In the genomic region with DNA sequence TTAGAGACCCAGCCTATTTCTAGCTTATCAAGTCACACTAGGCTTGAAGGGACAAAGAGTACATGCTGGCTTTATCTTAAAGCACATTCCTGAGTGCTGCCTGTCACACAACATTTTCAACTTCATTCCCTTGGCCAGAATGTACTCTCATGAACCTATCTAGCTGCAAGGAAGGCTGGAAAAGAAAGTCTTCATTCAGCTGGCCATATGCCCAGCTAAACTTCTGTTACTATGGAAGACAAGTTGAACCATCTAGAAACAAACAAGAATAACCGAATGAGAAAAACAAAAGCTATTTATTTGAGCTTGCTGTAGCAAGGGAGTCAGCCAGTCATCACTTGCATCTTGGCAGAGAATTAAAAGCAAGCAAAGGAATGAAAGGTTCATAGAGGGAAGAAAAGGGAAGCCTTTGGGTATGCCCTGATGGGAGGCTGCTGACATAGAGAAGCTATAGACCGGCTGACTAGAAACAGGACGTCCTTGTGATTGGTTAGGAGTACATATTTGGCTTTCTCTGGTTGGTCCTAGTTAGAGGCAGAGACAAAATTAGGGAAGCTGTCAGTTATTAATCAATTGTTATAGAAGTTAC, we compare ENCODE assay signal across 1 cellular context.
TF ChIP-seq lines count a peak whose summit lies in the region.

No MANE protein-coding gene starts in this region.

TF ChIP-seq in K562, 482 proteins besides CTCF, POLR2A, EP300 and RAD21 (continued from another document and continues in another):
- peak; percentile 60 for TF ChIP-seq TEAD4 (IDR thresholded peaks at IDR 0.05; ENCODE audit: low read length)
- TF ChIP-seq TEAD4 (CRISPR knock-in tag; IDR thresholded peaks at IDR 0.05; ENCODE audit: borderline replicate concordance), result no peak
- no peak for TF ChIP-seq CHD4 (IDR thresholded peaks at IDR 0.05; ENCODE audit: insufficient read depth, insufficient replicate concordance, low read depth, low read length, poor library complexity, severe bottlenecking)
- no peak for TF ChIP-seq ZNF79 (CRISPR knock-in tag; IDR thresholded peaks at IDR 0.05; ENCODE audit: low read depth)
- TF ChIP-seq SOX6 (IDR thresholded peaks at IDR 0.05), result 0 out of 2 replicates have a peak, but pooled peaks have one; percentile 29
- no peak for TF ChIP-seq HMG20B (CRISPR knock-in tag; IDR thresholded peaks at IDR 0.05)
- TF ChIP-seq GTF2E2 (tag; IDR thresholded peaks at IDR 0.05), result no peak
- TF ChIP-seq MEIS2 (IDR thresholded peaks at IDR 0.05; ENCODE audit: partially characterized antibody), result peak; percentile 23
- TF ChIP-seq, protein P1, sequence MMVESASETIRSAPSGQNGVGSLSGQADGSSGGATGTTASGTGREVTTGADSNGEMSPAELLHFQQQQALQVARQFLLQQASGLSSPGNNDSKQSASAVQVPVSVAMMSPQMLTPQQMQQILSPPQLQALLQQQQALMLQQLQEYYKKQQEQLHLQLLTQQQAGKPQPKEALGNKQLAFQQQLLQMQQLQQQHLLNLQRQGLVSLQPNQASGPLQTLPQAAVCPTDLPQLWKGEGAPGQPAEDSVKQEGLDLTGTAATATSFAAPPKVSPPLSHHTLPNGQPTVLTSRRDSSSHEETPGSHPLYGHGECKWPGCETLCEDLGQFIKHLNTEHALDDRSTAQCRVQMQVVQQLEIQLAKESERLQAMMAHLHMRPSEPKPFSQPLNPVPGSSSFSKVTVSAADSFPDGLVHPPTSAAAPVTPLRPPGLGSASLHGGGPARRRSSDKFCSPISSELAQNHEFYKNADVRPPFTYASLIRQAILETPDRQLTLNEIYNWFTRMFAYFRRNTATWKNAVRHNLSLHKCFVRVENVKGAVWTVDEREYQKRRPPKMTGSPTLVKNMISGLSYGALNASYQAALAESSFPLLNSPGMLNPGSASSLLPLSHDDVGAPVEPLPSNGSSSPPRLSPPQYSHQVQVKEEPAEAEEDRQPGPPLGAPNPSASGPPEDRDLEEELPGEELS (CRISPR knock-in tag; IDR thresholded peaks at IDR 0.05; ENCODE audit: borderline replicate concordance), result no peak
- TF ChIP-seq C11orf30 (IDR thresholded peaks at IDR 0.05; ENCODE audit: low read depth), result no peak
- no peak for TF ChIP-seq MTA3 (IDR thresholded peaks at IDR 0.05; ENCODE audit: borderline replicate concordance)
- TF ChIP-seq, protein P2, sequence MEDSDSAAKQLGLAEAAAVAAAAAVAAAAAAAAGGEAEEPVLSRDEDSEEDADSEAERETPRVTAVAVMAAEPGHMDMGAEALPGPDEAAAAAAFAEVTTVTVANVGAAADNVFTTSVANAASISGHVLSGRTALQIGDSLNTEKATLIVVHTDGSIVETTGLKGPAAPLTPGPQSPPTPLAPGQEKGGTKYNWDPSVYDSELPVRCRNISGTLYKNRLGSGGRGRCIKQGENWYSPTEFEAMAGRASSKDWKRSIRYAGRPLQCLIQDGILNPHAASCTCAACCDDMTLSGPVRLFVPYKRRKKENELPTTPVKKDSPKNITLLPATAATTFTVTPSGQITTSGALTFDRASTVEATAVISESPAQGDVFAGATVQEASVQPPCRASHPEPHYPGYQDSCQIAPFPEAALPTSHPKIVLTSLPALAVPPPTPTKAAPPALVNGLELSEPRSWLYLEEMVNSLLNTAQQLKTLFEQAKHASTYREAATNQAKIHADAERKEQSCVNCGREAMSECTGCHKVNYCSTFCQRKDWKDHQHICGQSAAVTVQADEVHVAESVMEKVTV (CRISPR knock-in tag; IDR thresholded peaks at IDR 0.05), result no peak
- peak; percentile 44 for TF ChIP-seq NFIC (IDR thresholded peaks at IDR 0.05)
- 0 out of 2 replicates have a peak, but pooled peaks have one; percentile 38 for TF ChIP-seq MEF2A (IDR thresholded peaks at IDR 0.05; ENCODE audit: control insufficient read depth, low read depth, low read length)
- TF ChIP-seq, protein P3, sequence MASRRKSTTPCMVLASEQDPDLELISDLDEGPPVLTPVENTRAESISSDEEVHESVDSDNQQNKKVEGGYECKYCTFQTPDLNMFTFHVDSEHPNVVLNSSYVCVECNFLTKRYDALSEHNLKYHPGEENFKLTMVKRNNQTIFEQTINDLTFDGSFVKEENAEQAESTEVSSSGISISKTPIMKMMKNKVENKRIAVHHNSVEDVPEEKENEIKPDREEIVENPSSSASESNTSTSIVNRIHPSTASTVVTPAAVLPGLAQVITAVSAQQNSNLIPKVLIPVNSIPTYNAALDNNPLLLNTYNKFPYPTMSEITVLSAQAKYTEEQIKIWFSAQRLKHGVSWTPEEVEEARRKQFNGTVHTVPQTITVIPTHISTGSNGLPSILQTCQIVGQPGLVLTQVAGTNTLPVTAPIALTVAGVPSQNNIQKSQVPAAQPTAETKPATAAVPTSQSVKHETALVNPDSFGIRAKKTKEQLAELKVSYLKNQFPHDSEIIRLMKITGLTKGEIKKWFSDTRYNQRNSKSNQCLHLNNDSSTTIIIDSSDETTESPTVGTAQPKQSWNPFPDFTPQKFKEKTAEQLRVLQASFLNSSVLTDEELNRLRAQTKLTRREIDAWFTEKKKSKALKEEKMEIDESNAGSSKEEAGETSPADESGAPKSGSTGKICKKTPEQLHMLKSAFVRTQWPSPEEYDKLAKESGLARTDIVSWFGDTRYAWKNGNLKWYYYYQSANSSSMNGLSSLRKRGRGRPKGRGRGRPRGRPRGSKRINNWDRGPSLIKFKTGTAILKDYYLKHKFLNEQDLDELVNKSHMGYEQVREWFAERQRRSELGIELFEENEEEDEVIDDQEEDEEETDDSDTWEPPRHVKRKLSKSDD (conservative IDR thresholded peaks at IDR 0.05; ENCODE audit: low read length), result no peak
- no peak for TF ChIP-seq SMARCA5 (IDR thresholded peaks at IDR 0.05)
- no peak for TF ChIP-seq MIER1 (IDR thresholded peaks at IDR 0.05; ENCODE audit: low read depth)
- TF ChIP-seq MAFF (IDR thresholded peaks at IDR 0.05; ENCODE audit: low read length), result no peak
- TF ChIP-seq CBFA2T3 (IDR thresholded peaks at IDR 0.05), result peak; percentile 68
- no peak for TF ChIP-seq BCOR (IDR thresholded peaks at IDR 0.05)
- no peak for TF ChIP-seq TFAM (CRISPR knock-in tag; conservative IDR thresholded peaks at IDR 0.05)
- no peak for TF ChIP-seq MXI1 (IDR thresholded peaks at IDR 0.05; ENCODE audit: low read depth, low read length)
- no peak for TF ChIP-seq RBM34 (IDR thresholded peaks at IDR 0.05; ENCODE audit: borderline replicate concordance, insufficient read depth, low read length)
- no peak for TF ChIP-seq ZNF41 (CRISPR knock-in tag; conservative IDR thresholded peaks at IDR 0.05)
- no peak for TF ChIP-seq STAT5B (CRISPR knock-in tag; IDR thresholded peaks at IDR 0.05)
- no peak for TF ChIP-seq FOSL1 (tag; conservative IDR thresholded peaks at IDR 0.05)
- TF ChIP-seq, protein P4, sequence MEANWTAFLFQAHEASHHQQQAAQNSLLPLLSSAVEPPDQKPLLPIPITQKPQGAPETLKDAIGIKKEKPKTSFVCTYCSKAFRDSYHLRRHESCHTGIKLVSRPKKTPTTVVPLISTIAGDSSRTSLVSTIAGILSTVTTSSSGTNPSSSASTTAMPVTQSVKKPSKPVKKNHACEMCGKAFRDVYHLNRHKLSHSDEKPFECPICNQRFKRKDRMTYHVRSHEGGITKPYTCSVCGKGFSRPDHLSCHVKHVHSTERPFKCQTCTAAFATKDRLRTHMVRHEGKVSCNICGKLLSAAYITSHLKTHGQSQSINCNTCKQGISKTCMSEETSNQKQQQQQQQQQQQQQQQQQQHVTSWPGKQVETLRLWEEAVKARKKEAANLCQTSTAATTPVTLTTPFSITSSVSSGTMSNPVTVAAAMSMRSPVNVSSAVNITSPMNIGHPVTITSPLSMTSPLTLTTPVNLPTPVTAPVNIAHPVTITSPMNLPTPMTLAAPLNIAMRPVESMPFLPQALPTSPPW (CRISPR knock-in tag; IDR thresholded peaks at IDR 0.05), result no peak
- no peak for TF ChIP-seq SUPT5H (IDR thresholded peaks at IDR 0.05)
- TF ChIP-seq MYC (IDR thresholded peaks at IDR 0.05; ENCODE audit: low read depth, low read length), result no peak
- TF ChIP-seq MYC (CRISPR knock-in tag; IDR thresholded peaks at IDR 0.05; ENCODE audit: borderline replicate concordance, low read depth), result no peak
- no peak for TF ChIP-seq MYNN (IDR thresholded peaks at IDR 0.05)
- TF ChIP-seq MYNN (CRISPR knock-in tag; IDR thresholded peaks at IDR 0.05), result no peak
- TF ChIP-seq, protein P5, sequence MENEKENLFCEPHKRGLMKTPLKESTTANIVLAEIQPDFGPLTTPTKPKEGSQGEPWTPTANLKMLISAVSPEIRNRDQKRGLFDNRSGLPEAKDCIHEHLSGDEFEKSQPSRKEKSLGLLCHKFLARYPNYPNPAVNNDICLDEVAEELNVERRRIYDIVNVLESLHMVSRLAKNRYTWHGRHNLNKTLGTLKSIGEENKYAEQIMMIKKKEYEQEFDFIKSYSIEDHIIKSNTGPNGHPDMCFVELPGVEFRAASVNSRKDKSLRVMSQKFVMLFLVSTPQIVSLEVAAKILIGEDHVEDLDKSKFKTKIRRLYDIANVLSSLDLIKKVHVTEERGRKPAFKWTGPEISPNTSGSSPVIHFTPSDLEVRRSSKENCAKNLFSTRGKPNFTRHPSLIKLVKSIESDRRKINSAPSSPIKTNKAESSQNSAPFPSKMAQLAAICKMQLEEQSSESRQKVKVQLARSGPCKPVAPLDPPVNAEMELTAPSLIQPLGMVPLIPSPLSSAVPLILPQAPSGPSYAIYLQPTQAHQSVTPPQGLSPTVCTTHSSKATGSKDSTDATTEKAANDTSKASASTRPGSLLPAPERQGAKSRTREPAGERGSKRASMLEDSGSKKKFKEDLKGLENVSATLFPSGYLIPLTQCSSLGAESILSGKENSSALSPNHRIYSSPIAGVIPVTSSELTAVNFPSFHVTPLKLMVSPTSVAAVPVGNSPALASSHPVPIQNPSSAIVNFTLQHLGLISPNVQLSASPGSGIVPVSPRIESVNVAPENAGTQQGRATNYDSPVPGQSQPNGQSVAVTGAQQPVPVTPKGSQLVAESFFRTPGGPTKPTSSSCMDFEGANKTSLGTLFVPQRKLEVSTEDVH (IDR thresholded peaks at IDR 0.05; ENCODE audit: low read depth, partially characterized antibody), result no peak
- no peak for TF ChIP-seq SIN3A (IDR thresholded peaks at IDR 0.05; ENCODE audit: borderline replicate concordance in 2 of 2, control insufficient read depth in 1 of 2, low read depth in 2 of 2, low read length in 2 of 2)
- no peak for TF ChIP-seq TAF1 (IDR thresholded peaks at IDR 0.05; ENCODE audit: control insufficient read depth, extremely low read depth, insufficient read depth, low read length, severe bottlenecking)
- TF ChIP-seq ZNF12 (CRISPR knock-in tag; IDR thresholded peaks at IDR 0.05), result no peak
- TF ChIP-seq BRD4 (IDR thresholded peaks at IDR 0.05), result no peak
- no peak for TF ChIP-seq CCNT2 (IDR thresholded peaks at IDR 0.05; ENCODE audit: borderline replicate concordance, extremely low read depth, insufficient read length, low read depth, low read length)
- TF ChIP-seq NCOR1 (IDR thresholded peaks at IDR 0.05), result peak; percentile 18; the same call in 1 of the 2 replicates
- no peak for TF ChIP-seq MCM2 (IDR thresholded peaks at IDR 0.05; ENCODE audit: low read depth)
- TF ChIP-seq TRIM24 (IDR thresholded peaks at IDR 0.05), result peak in 1 of 2 experiments; percentile 37; a peak in 1 of 4 replicates
- no peak for TF ChIP-seq ZC3H11A (IDR thresholded peaks at IDR 0.05; ENCODE audit: low read depth, low read length)
- TF ChIP-seq CBX3 (IDR thresholded peaks at IDR 0.05; ENCODE audit: borderline replicate concordance in 1 of 2, low read length in 2 of 2), result peak in 1 of 2 experiments; percentile 72; a peak in 1 of 3 replicates
- no peak for TF ChIP-seq POLR3A (IDR thresholded peaks at IDR 0.05; ENCODE audit: borderline replicate concordance, extremely low read depth, insufficient read depth, insufficient read length)
- 0 out of 2 replicates have a peak, but pooled peaks have one; percentile 31 for TF ChIP-seq SMARCA4 (IDR thresholded peaks at IDR 0.05)
- TF ChIP-seq, protein P6, sequence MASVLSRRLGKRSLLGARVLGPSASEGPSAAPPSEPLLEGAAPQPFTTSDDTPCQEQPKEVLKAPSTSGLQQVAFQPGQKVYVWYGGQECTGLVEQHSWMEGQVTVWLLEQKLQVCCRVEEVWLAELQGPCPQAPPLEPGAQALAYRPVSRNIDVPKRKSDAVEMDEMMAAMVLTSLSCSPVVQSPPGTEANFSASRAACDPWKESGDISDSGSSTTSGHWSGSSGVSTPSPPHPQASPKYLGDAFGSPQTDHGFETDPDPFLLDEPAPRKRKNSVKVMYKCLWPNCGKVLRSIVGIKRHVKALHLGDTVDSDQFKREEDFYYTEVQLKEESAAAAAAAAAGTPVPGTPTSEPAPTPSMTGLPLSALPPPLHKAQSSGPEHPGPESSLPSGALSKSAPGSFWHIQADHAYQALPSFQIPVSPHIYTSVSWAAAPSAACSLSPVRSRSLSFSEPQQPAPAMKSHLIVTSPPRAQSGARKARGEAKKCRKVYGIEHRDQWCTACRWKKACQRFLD (CRISPR knock-in tag; IDR thresholded peaks at IDR 0.05), result no peak
- TF ChIP-seq TCF3 (CRISPR knock-in tag; IDR thresholded peaks at IDR 0.05), result peak; percentile 62; the same call in 1 of the 2 replicates
- TF ChIP-seq KDM4B (IDR thresholded peaks at IDR 0.05; ENCODE audit: borderline replicate concordance in 2 of 2, low read depth in 1 of 2), result no peak
- TF ChIP-seq ZNF146 (CRISPR knock-in tag; IDR thresholded peaks at IDR 0.05; ENCODE audit: unreplicated experiment), result no peak
- TF ChIP-seq ATF7 (IDR thresholded peaks at IDR 0.05), result no peak
- TF ChIP-seq FOXK2 (conservative IDR thresholded peaks at IDR 0.05 in 1 of 2, IDR thresholded peaks at IDR 0.05 in 1 of 2; ENCODE audit: low read depth in 2 of 2), result no peak
- TF ChIP-seq RFX1 (IDR thresholded peaks at IDR 0.05), result no peak
- TF ChIP-seq ILF3 (IDR thresholded peaks at IDR 0.05; ENCODE audit: borderline replicate concordance), result no peak
- TF ChIP-seq TSC22D4 (tag; IDR thresholded peaks at IDR 0.05), result no peak
- no peak for TF ChIP-seq HNRNPLL (IDR thresholded peaks at IDR 0.05; ENCODE audit: low read depth, low read length, poor library complexity, severe bottlenecking)
- TF ChIP-seq CBFA2T2 (conservative IDR thresholded peaks at IDR 0.05), result peak; percentile 37; the same call in 1 of the 2 replicates
- TF ChIP-seq, protein P7, sequence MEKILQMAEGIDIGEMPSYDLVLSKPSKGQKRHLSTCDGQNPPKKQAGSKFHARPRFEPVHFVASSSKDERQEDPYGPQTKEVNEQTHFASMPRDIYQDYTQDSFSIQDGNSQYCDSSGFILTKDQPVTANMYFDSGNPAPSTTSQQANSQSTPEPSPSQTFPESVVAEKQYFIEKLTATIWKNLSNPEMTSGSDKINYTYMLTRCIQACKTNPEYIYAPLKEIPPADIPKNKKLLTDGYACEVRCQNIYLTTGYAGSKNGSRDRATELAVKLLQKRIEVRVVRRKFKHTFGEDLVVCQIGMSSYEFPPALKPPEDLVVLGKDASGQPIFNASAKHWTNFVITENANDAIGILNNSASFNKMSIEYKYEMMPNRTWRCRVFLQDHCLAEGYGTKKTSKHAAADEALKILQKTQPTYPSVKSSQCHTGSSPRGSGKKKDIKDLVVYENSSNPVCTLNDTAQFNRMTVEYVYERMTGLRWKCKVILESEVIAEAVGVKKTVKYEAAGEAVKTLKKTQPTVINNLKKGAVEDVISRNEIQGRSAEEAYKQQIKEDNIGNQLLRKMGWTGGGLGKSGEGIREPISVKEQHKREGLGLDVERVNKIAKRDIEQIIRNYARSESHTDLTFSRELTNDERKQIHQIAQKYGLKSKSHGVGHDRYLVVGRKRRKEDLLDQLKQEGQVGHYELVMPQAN (IDR thresholded peaks at IDR 0.05; ENCODE audit: borderline replicate concordance), result no peak
- no peak for TF ChIP-seq LEF1 (IDR thresholded peaks at IDR 0.05)
- TF ChIP-seq KLF10 (CRISPR knock-in tag; IDR thresholded peaks at IDR 0.05), result 0 out of 2 replicates have a peak, but pooled peaks have one; percentile 10
- TF ChIP-seq DPF2 (IDR thresholded peaks at IDR 0.05), result peak; percentile 50; the same call in 1 of the 2 replicates
